ENCODE assay signal across 19 cellular contexts in the genomic region with DNA sequence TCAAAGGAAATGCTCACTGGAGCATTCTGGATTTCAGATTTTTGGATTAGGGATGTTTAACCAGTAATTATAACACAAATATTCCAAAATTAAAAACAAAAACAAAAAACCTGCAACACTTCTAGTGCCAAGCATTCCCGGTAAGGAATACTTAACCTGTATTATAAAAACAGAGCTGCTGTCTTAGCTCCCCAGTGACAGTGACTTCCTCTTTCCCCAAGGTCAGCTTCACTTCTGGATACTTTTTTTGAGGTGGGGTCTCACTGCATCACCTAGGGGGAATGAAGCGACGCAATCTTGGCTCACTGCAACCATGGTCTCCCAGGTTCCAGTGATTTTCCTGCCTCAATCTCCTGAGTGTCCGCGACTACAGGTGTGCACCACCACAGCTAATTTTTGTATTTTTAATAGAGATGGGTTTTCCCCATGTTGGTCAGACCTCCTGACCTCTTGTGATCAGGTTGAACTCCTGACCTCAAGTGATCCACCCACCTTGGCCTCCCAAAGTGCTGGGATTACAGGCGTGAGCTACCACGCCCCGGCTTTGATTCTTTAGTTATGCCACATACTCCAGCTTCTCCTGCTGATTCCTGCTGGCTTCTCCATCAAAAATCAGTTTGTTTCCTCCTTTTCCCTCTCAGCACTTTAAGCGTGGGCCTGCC. TPM values are rescaled to one million over a fixed set of nuclear protein-coding genes. Genes with fewer than 3 reads are reported as not detected.
A peak's percentile ranks its signal among the peaks of the same experiment; 100 is the strongest.
DNase-seq lines count a peak whose midpoint lies in the region; ATAC-seq, FAIRE-seq and TF ChIP-seq lines count a peak whose summit lies in the region.
"Had no signal": no experiment of that assay in that cellular context is flagged by ENCODE, and none has a peak within 500 bp of the region (broad histone marks: within the 10 kb centered on the region; RNA-seq: fewer than 3 reads in every experiment).

No MANE protein-coding gene starts in this region.

- no peak for TF ChIP-seq CTCF in CD4-positive, alpha-beta T cell (IDR thresholded peaks at IDR 0.05)

- CTCF ChIA-PET in CD4-positive, alpha-beta T cell (lab: Charles Lee), result no interaction called here
- CTCF ChIA-PET in naive thymus-derived CD4-positive, alpha-beta T cell (lab: Charles Lee), result interaction anchor here (0.6 kb wide), 1 partner anchor 478 kb away, joined by 3 read pairs; no protein-coding TSS in a partner anchor

- DNase-seq in CD4-positive, alpha-beta T cell, result no peak
- no peak for DNase-seq in GM18507 (ENCODE audit: extremely low spot score, insufficient read length, low read depth)
- DNase-seq in activated T-helper 2 cell treated with anti-CD3 and anti-CD28 coated beads, Interferon-gamma antibody, Interleukin-2, Interleukin-4, amounts not matched to agents 10 μg/mL and 5 μg/mL and 100 μg/mL, durations not matched to agents 14 hours and 24 hours and 36 hours (ENCODE audit: low spot score), result no peak
- no peak for DNase-seq in naive thymus-derived CD4-positive, alpha-beta T cell
- DNase-seq in mesenteric fat pad (ENCODE audit: low spot score), result no peak
- DNase-seq: DMS 273 treated with DMSO at 0.1 percent for 48 hours; KBM-7; NCI-H1048; NCI-H2081 treated with DMSO at 0.1 percent for 48 hours; posterior cingulate gyrus; stimulated activated CD4-positive, alpha-beta T cell treated with anti-CD3 and anti-CD28 coated beads, Interleukin-4, amount 100 ng/mL, for 1 hour; testis had no signal

- no peak overlapping the region for H3K4me3 ChIP-seq in naive thymus-derived CD4-positive, alpha-beta T cell (ENCODE audit: low read length)
- H3K4me3 ChIP-seq: breast epithelium, SK-N-MC, testis had no signal

- peak; percentile 15 for FAIRE-seq in GM18507 (lab: Jason Lieb, UNC)
- FAIRE-seq: TTC549 had no signal

- H3K9me3 Mint-ChIP-seq in CD4-positive, alpha-beta T cell, result no peaks in the 10 kb centered on the region
- H3K9me3 Mint-ChIP-seq in activated T-helper 2 cell treated with anti-CD3 and anti-CD28 coated beads, Interferon-gamma antibody, Interleukin-2, Interleukin-4, amounts not matched to agents 10 μg/mL and 5 μg/mL and 100 μg/mL, durations not matched to agents 14 hours and 24 hours and 36 hours, result no peaks in the 10 kb centered on the region
- no peaks in the 10 kb centered on the region for H3K9me3 Mint-ChIP-seq in naive thymus-derived CD4-positive, alpha-beta T cell
- H3K9me3 Mint-ChIP-seq: activated naive CD4-positive, alpha-beta T cell treated with anti-CD3 and anti-CD28 coated beads, Interleukin-2, amount 50 U/mL, for 24 hours had no signal

- H3K27me3 Mint-ChIP-seq in CD4-positive, alpha-beta T cell, result no peaks in the 10 kb centered on the region
- H3K27me3 Mint-ChIP-seq in activated T-helper 2 cell treated with anti-CD3 and anti-CD28 coated beads, Interferon-gamma antibody, Interleukin-2, Interleukin-4, amounts not matched to agents 10 μg/mL and 5 μg/mL and 100 μg/mL, durations not matched to agents 14 hours and 24 hours and 36 hours (ENCODE audit: low read depth), result no peaks in the 10 kb centered on the region
- H3K27me3 Mint-ChIP-seq in naive thymus-derived CD4-positive, alpha-beta T cell, result no peaks in the 10 kb centered on the region
- H3K27me3 Mint-ChIP-seq: activated naive CD4-positive, alpha-beta T cell treated with anti-CD3 and anti-CD28 coated beads, Interleukin-2, amount 50 U/mL, for 24 hours had no signal

- POLR2A ChIA-PET in CD4-positive, alpha-beta T cell (lab: Charles Lee), result interaction anchor here (1.1 kb wide), 1 partner anchor 16 kb away, joined by 3 read pairs; the partner anchor contains the start of gene PPP1CC
- POLR2A ChIA-PET in naive thymus-derived CD4-positive, alpha-beta T cell (lab: Charles Lee), result no interaction called here

- intact Hi-C loops in CD4-positive, alpha-beta T cell (cut with DNase I, micrococcal nuclease), result no loop called here
- intact Hi-C loops in activated T-helper 2 cell treated with anti-CD3 and anti-CD28 coated beads, Interferon-gamma antibody, Interleukin-2, Interleukin-4, amounts not matched to agents 10 μg/mL and 5 μg/mL and 100 μg/mL, durations not matched to agents 14 hours and 24 hours and 36 hours (cut with micrococcal nuclease), result no loop called here
- intact Hi-C loops in naive thymus-derived CD4-positive, alpha-beta T cell (cut with micrococcal nuclease), result loop anchor here in 1 of 2 donors (2.0 kb wide), 1 partner anchor 14 kb away; no protein-coding TSS in a partner anchor

- H3K27ac Mint-ChIP-seq in CD4-positive, alpha-beta T cell, result peak overlapping the region; percentile 70
- peak overlapping the region; percentile 80 for H3K27ac Mint-ChIP-seq in activated T-helper 2 cell treated with anti-CD3 and anti-CD28 coated beads, Interferon-gamma antibody, Interleukin-2, Interleukin-4, amounts not matched to agents 10 μg/mL and 5 μg/mL and 100 μg/mL, durations not matched to agents 14 hours and 24 hours and 36 hours
- H3K27ac Mint-ChIP-seq in naive thymus-derived CD4-positive, alpha-beta T cell, result peak overlapping the region; percentile 12 to 84 (median 36)

- no peaks in the 10 kb centered on the region for H3K27me3 ChIP-seq in CD4-positive, alpha-beta T cell (ENCODE audit: control insufficient read depth, insufficient read depth, low read length)
- H3K27me3 ChIP-seq in naive thymus-derived CD4-positive, alpha-beta T cell (ENCODE audit: control insufficient read depth in 2 of 2, insufficient read depth in 2 of 2, low read length in 2 of 2), result no peaks in the 10 kb centered on the region
- H3K27me3 ChIP-seq: breast epithelium, testis had no signal

- ATAC-seq in CD4-positive, alpha-beta T cell (ENCODE audit: poor library complexity), result no peak
- ATAC-seq in naive thymus-derived CD4-positive, alpha-beta T cell, result no peak
- ATAC-seq in GM19395 (IDR thresholded peaks at IDR 0.05; ENCODE audit: unreplicated experiment) (no peak), HG03565 (IDR thresholded peaks at IDR 0.05; ENCODE audit: unreplicated experiment) (no peak)
- ATAC-seq: esophagus mucosa had no signal

- peaks cover 7 to 89% (median 28%) of the 10 kb centered on the region in 3 experiments for H3K36me3 ChIP-seq in naive thymus-derived CD4-positive, alpha-beta T cell (ENCODE audit: control insufficient read depth in 2 of 3, insufficient read depth in 3 of 3, low read length in 3 of 3)
- H3K36me3 ChIP-seq: breast epithelium had no signal

- H3K36me3 Mint-ChIP-seq in CD4-positive, alpha-beta T cell (ENCODE audit: low read depth), result peaks cover 97% of the 10 kb centered on the region
- H3K36me3 Mint-ChIP-seq in activated T-helper 2 cell treated with anti-CD3 and anti-CD28 coated beads, Interferon-gamma antibody, Interleukin-2, Interleukin-4, amounts not matched to agents 10 μg/mL and 5 μg/mL and 100 μg/mL, durations not matched to agents 14 hours and 24 hours and 36 hours (ENCODE audit: low read depth), result peaks cover 83% of the 10 kb centered on the region
- H3K36me3 Mint-ChIP-seq in naive thymus-derived CD4-positive, alpha-beta T cell, result peaks cover 13 to 52% (median 44%) of the 10 kb centered on the region in 5 donors

- H3K27ac ChIP-seq in CD4-positive, alpha-beta T cell (ENCODE audit: low read depth, low read length), result peak overlapping the region; percentile 57
- no peak overlapping the region for H3K27ac ChIP-seq in naive thymus-derived CD4-positive, alpha-beta T cell (ENCODE audit: low read depth, low read length)
- H3K27ac ChIP-seq: breast epithelium, SK-N-MC, testis had no signal

- peaks cover 0 to 7% of the 10 kb centered on the region in 2 donors for H3K4me1 ChIP-seq in naive thymus-derived CD4-positive, alpha-beta T cell (ENCODE audit: control insufficient read depth in 2 of 2, insufficient read depth in 2 of 2, low read length in 2 of 2)

- H3K9me3 ChIP-seq in CD4-positive, alpha-beta T cell (ENCODE audit: control insufficient read depth, low read length), result no peaks in the 10 kb centered on the region
- H3K9me3 ChIP-seq in naive thymus-derived CD4-positive, alpha-beta T cell (ENCODE audit: control insufficient read depth in 2 of 3, low read length in 3 of 3), result no peaks in the 10 kb centered on the region
- H3K9me3 ChIP-seq: breast epithelium, testis had no signal

- H3K4me3 Mint-ChIP-seq in CD4-positive, alpha-beta T cell, result no peak overlapping the region
- no peak overlapping the region for H3K4me3 Mint-ChIP-seq in activated T-helper 2 cell treated with anti-CD3 and anti-CD28 coated beads, Interferon-gamma antibody, Interleukin-2, Interleukin-4, amounts not matched to agents 10 μg/mL and 5 μg/mL and 100 μg/mL, durations not matched to agents 14 hours and 24 hours and 36 hours (ENCODE audit: low read depth)
- peak overlapping the region in 1 of 10 donors; percentile 3 for H3K4me3 Mint-ChIP-seq in naive thymus-derived CD4-positive, alpha-beta T cell

- H3K4me1 Mint-ChIP-seq in CD4-positive, alpha-beta T cell (ENCODE audit: low read depth), result peaks cover 42% of the 10 kb centered on the region
- H3K4me1 Mint-ChIP-seq in activated T-helper 2 cell treated with anti-CD3 and anti-CD28 coated beads, Interferon-gamma antibody, Interleukin-2, Interleukin-4, amounts not matched to agents 10 μg/mL and 5 μg/mL and 100 μg/mL, durations not matched to agents 14 hours and 24 hours and 36 hours (ENCODE audit: low read depth), result peaks cover 38% of the 10 kb centered on the region
- peaks cover 15 to 51% (median 46%) of the 10 kb centered on the region in 7 donors for H3K4me1 Mint-ChIP-seq in naive thymus-derived CD4-positive, alpha-beta T cell

RNA-seq across cellular contexts. Expression of gene PPP1CC, which starts 15.9 kb away (rescaled TPM):
- total RNA-seq in CD4-positive, alpha-beta T cell, result 100 to 1,000 TPM; 146 to 150 TPM
- total RNA-seq in activated T-helper 2 cell treated with anti-CD3 and anti-CD28 coated beads, Interferon-gamma antibody, Interleukin-2, Interleukin-4, amounts not matched to agents 10 μg/mL and 5 μg/mL and 100 μg/mL, durations not matched to agents 14 hours and 24 hours and 36 hours, result 241 and 244 TPM in 2 replicates
- 100 to 1,000 TPM; 108 to 218 (median 145) TPM for total RNA-seq in naive thymus-derived CD4-positive, alpha-beta T cell
- 100 to 1,000 TPM; 126 to 138 TPM for polyA plus RNA-seq in naive thymus-derived CD4-positive, alpha-beta T cell
- 101 TPM for total RNA-seq in mesenteric fat pad

RNA-seq across cellular contexts. Expression of gene HVCN1, which starts 37.9 kb away (rescaled TPM):
- 1 to 10 TPM; 3.9 to 4.1 TPM for total RNA-seq in CD4-positive, alpha-beta T cell
- total RNA-seq in activated T-helper 2 cell treated with anti-CD3 and anti-CD28 coated beads, Interferon-gamma antibody, Interleukin-2, Interleukin-4, amounts not matched to agents 10 μg/mL and 5 μg/mL and 100 μg/mL, durations not matched to agents 14 hours and 24 hours and 36 hours, result 9.7 TPM in 2 replicates
- total RNA-seq in naive thymus-derived CD4-positive, alpha-beta T cell, result 10 to 100 TPM in 4 of 5 experiments, 1 to 10 TPM in 1; 6.4 to 24.8 (median 11.7) TPM
- 10 to 100 TPM; 15.2 to 25.3 TPM for polyA plus RNA-seq in naive thymus-derived CD4-positive, alpha-beta T cell
- 4.2 TPM for total RNA-seq in mesenteric fat pad
